1 cellular context compared by ENCODE assay signal in the genomic region with DNA sequence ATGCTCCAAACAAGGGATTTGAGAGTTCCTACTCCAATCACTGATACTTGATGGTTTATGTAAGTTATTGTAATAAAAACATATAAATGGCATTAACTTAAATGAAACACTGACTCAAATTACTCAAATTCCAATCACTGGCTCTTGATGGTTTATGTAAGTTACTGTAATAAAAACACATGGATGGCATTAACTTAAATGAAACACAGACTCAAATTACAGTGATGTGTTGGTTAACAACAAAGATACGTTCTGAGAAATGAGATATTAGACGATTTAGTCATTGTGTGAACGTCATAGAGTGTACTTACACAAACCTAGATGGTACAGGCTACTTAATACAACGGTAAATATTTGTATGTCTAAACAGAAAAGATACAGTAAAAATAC.
TF ChIP-seq lines count a peak whose summit lies in the region.

No MANE protein-coding gene starts in this region.

TF ChIP-seq in HepG2, 621 proteins besides CTCF, POLR2A, EP300 and RAD21 (continued from another document):
- TF ChIP-seq, protein P1, sequence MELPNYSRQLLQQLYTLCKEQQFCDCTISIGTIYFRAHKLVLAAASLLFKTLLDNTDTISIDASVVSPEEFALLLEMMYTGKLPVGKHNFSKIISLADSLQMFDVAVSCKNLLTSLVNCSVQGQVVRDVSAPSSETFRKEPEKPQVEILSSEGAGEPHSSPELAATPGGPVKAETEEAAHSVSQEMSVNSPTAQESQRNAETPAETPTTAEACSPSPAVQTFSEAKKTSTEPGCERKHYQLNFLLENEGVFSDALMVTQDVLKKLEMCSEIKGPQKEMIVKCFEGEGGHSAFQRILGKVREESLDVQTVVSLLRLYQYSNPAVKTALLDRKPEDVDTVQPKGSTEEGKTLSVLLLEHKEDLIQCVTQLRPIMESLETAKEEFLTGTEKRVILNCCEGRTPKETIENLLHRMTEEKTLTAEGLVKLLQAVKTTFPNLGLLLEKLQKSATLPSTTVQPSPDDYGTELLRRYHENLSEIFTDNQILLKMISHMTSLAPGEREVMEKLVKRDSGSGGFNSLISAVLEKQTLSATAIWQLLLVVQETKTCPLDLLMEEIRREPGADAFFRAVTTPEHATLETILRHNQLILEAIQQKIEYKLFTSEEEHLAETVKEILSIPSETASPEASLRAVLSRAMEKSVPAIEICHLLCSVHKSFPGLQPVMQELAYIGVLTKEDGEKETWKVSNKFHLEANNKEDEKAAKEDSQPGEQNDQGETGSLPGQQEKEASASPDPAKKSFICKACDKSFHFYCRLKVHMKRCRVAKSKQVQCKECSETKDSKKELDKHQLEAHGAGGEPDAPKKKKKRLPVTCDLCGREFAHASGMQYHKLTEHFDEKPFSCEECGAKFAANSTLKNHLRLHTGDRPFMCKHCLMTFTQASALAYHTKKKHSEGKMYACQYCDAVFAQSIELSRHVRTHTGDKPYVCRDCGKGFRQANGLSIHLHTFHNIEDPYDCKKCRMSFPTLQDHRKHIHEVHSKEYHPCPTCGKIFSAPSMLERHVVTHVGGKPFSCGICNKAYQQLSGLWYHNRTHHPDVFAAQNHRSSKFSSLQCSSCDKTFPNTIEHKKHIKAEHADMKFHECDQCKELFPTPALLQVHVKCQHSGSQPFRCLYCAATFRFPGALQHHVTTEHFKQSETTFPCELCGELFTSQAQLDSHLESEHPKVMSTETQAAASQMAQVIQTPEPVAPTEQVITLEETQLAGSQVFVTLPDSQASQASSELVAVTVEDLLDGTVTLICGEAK (IDR thresholded peaks at IDR 0.05) = no peak
- TF ChIP-seq, protein P1 (CRISPR knock-in tag; IDR thresholded peaks at IDR 0.05) = no peak
- TF ChIP-seq, protein P2, sequence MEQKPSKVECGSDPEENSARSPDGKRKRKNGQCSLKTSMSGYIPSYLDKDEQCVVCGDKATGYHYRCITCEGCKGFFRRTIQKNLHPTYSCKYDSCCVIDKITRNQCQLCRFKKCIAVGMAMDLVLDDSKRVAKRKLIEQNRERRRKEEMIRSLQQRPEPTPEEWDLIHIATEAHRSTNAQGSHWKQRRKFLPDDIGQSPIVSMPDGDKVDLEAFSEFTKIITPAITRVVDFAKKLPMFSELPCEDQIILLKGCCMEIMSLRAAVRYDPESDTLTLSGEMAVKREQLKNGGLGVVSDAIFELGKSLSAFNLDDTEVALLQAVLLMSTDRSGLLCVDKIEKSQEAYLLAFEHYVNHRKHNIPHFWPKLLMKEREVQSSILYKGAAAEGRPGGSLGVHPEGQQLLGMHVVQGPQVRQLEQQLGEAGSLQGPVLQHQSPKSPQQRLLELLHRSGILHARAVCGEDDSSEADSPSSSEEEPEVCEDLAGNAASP (CRISPR knock-in tag; IDR thresholded peaks at IDR 0.05; ENCODE audit: borderline replicate concordance) = no peak
- TF ChIP-seq, protein P3, sequence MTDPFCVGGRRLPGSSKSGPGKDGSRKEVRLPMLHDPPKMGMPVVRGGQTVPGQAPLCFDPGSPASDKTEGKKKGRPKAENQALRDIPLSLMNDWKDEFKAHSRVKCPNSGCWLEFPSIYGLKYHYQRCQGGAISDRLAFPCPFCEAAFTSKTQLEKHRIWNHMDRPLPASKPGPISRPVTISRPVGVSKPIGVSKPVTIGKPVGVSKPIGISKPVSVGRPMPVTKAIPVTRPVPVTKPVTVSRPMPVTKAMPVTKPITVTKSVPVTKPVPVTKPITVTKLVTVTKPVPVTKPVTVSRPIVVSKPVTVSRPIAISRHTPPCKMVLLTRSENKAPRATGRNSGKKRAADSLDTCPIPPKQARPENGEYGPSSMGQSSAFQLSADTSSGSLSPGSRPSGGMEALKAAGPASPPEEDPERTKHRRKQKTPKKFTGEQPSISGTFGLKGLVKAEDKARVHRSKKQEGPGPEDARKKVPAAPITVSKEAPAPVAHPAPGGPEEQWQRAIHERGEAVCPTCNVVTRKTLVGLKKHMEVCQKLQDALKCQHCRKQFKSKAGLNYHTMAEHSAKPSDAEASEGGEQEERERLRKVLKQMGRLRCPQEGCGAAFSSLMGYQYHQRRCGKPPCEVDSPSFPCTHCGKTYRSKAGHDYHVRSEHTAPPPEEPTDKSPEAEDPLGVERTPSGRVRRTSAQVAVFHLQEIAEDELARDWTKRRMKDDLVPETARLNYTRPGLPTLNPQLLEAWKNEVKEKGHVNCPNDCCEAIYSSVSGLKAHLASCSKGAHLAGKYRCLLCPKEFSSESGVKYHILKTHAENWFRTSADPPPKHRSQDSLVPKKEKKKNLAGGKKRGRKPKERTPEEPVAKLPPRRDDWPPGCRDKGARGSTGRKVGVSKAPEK (CRISPR knock-in tag; IDR thresholded peaks at IDR 0.05; ENCODE audit: borderline replicate concordance) = no peak
- TF ChIP-seq, protein P4, sequence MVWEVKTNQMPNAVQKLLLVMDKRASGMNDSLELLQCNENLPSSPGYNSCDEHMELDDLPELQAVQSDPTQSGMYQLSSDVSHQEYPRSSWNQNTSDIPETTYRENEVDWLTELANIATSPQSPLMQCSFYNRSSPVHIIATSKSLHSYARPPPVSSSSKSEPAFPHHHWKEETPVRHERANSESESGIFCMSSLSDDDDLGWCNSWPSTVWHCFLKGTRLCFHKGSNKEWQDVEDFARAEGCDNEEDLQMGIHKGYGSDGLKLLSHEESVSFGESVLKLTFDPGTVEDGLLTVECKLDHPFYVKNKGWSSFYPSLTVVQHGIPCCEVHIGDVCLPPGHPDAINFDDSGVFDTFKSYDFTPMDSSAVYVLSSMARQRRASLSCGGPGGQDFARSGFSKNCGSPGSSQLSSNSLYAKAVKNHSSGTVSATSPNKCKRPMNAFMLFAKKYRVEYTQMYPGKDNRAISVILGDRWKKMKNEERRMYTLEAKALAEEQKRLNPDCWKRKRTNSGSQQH (CRISPR knock-in tag; IDR thresholded peaks at IDR 0.05; ENCODE audit: low read depth) = no peak
- TF ChIP-seq ZNF33A (CRISPR knock-in tag; IDR thresholded peaks at IDR 0.05; ENCODE audit: borderline replicate concordance) (no peak), ZNF264 (CRISPR knock-in tag; IDR thresholded peaks at IDR 0.05) (no peak), NFE2 (CRISPR knock-in tag; IDR thresholded peaks at IDR 0.05) (no peak), GPN1 (CRISPR knock-in tag; IDR thresholded peaks at IDR 0.05; ENCODE audit: borderline replicate concordance) (no peak), ZEB1 (IDR thresholded peaks at IDR 0.05; ENCODE audit: insufficient replicate concordance, low read depth) (no peak)
- TF ChIP-seq, protein P5, sequence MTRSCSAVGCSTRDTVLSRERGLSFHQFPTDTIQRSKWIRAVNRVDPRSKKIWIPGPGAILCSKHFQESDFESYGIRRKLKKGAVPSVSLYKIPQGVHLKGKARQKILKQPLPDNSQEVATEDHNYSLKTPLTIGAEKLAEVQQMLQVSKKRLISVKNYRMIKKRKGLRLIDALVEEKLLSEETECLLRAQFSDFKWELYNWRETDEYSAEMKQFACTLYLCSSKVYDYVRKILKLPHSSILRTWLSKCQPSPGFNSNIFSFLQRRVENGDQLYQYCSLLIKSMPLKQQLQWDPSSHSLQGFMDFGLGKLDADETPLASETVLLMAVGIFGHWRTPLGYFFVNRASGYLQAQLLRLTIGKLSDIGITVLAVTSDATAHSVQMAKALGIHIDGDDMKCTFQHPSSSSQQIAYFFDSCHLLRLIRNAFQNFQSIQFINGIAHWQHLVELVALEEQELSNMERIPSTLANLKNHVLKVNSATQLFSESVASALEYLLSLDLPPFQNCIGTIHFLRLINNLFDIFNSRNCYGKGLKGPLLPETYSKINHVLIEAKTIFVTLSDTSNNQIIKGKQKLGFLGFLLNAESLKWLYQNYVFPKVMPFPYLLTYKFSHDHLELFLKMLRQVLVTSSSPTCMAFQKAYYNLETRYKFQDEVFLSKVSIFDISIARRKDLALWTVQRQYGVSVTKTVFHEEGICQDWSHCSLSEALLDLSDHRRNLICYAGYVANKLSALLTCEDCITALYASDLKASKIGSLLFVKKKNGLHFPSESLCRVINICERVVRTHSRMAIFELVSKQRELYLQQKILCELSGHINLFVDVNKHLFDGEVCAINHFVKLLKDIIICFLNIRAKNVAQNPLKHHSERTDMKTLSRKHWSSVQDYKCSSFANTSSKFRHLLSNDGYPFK (CRISPR knock-in tag; IDR thresholded peaks at IDR 0.05; ENCODE audit: borderline replicate concordance) = no peak
- TF ChIP-seq, protein P6, sequence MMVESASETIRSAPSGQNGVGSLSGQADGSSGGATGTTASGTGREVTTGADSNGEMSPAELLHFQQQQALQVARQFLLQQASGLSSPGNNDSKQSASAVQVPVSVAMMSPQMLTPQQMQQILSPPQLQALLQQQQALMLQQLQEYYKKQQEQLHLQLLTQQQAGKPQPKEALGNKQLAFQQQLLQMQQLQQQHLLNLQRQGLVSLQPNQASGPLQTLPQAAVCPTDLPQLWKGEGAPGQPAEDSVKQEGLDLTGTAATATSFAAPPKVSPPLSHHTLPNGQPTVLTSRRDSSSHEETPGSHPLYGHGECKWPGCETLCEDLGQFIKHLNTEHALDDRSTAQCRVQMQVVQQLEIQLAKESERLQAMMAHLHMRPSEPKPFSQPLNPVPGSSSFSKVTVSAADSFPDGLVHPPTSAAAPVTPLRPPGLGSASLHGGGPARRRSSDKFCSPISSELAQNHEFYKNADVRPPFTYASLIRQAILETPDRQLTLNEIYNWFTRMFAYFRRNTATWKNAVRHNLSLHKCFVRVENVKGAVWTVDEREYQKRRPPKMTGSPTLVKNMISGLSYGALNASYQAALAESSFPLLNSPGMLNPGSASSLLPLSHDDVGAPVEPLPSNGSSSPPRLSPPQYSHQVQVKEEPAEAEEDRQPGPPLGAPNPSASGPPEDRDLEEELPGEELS (CRISPR knock-in tag; IDR thresholded peaks at IDR 0.05) = no peak
- TF ChIP-seq, protein P7, sequence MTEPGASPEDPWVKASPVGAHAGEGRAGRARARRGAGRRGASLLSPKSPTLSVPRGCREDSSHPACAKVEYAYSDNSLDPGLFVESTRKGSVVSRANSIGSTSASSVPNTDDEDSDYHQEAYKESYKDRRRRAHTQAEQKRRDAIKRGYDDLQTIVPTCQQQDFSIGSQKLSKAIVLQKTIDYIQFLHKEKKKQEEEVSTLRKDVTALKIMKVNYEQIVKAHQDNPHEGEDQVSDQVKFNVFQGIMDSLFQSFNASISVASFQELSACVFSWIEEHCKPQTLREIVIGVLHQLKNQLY (CRISPR knock-in tag; IDR thresholded peaks at IDR 0.05) = no peak
